ENCODE assay signal across 9 cellular contexts in the genomic region with DNA sequence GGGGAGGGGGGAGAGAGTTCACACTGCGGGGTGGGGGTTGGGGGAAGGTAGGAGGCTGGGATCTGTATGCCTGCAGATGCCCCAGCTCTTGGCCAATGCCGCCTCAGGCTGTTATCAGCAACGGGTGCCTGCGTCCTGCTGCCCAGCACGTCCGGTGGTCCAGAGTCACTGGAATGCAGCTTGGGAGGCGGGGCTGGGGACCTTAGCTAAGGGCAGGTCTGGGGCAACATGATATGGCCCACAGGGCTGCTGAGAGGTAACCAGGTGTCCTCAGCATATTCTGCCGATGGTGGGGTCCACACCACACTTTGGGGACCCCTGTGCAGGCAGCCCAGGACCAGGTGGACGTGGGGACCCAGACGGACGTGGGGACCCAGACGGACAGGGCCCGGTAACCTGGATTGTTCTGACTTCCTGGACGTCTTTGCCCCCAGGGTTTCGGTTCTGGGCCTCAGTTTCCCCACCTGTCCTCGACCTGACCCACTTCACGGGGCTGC. TPM values are rescaled to one million over a fixed set of nuclear protein-coding genes. Genes with fewer than 3 reads are reported as not detected.
DNase-seq lines count a peak whose midpoint lies in the region; ATAC-seq, FAIRE-seq and TF ChIP-seq lines count a peak whose summit lies in the region.
"Had no signal": no experiment of that assay in that cellular context is flagged by ENCODE, and none has a peak within 500 bp of the region (broad histone marks: within the 10 kb centered on the region; RNA-seq: fewer than 3 reads in every experiment).

No MANE protein-coding gene starts in this region.

- no peak for ATAC-seq in CD4-positive, alpha-beta T cell (ENCODE audit: poor library complexity)
- ATAC-seq in activated T-helper 17 cell treated with anti-CD3 and anti-CD28 coated beads, Interleukin-2, amount 50 U/mL, for 72 hours (replicated peaks): no peak
- no peak for ATAC-seq in mucosa of descending colon

- TF ChIP-seq CTCF in CD4-positive, alpha-beta T cell (IDR thresholded peaks at IDR 0.05): no peak
- TF ChIP-seq CTCF in mucosa of descending colon (IDR thresholded peaks at IDR 0.05): no peak
- TF ChIP-seq CTCF in D721Med (IDR thresholded peaks at IDR 0.05; ENCODE audit: insufficient read depth, missing control alignments): no peak

- peak overlapping the region; percentile 87 for H3K4me3 Mint-ChIP-seq in CD4-positive, alpha-beta T cell
- peak overlapping the region; percentile 95 for H3K4me3 Mint-ChIP-seq in activated T-helper 17 cell treated with anti-CD3 and anti-CD28 coated beads, Interleukin-2, amount 50 U/mL, for 72 hours

- H3K27me3 Mint-ChIP-seq in CD4-positive, alpha-beta T cell: no peaks in the 10 kb centered on the region
- H3K27me3 Mint-ChIP-seq in activated T-helper 17 cell treated with anti-CD3 and anti-CD28 coated beads, Interleukin-2, amount 50 U/mL, for 72 hours: no peaks in the 10 kb centered on the region

- H3K9me3 Mint-ChIP-seq in CD4-positive, alpha-beta T cell: no peaks in the 10 kb centered on the region
- H3K9me3 Mint-ChIP-seq in activated T-helper 17 cell treated with anti-CD3 and anti-CD28 coated beads, Interleukin-2, amount 50 U/mL, for 72 hours: no peaks in the 10 kb centered on the region

- H3K9me3 ChIP-seq in CD4-positive, alpha-beta T cell (ENCODE audit: control insufficient read depth, low read length): no peaks in the 10 kb centered on the region
- H3K9me3 ChIP-seq in mucosa of descending colon: no peaks in the 10 kb centered on the region

- no peak for DNase-seq in CD4-positive, alpha-beta T cell
- DNase-seq in HK-2 (ENCODE audit: unreplicated experiment) (peak; percentile 77), mucosa of descending colon (peak; percentile 21 to 69 (median 56)), germinal center (ENCODE audit: low spot score) (no peak), GM19240 (ENCODE audit: insufficient read length, low spot score) (no peak), DMS53 (lab: John Stamatoyannopoulos, UW) (no peak), D721Med (ENCODE audit: insufficient read length, low spot score) (no peak)
- DNase-seq: NCI-H187 treated with DMSO at 0.1 percent for 48 hours had no signal

- POLR2A ChIA-PET in CD4-positive, alpha-beta T cell (lab: Charles Lee): interaction anchor here (1.2 to 21.0 kb wide), 20 partner anchors 11 to 269 kb away, joined by 4 to 1253 read pairs (median 14); partner anchors contain the start of genes ABCA7, CIRBP, CNN2 and FAM174C

- H3K36me3 ChIP-seq in mucosa of descending colon (ENCODE audit: low read depth): no peaks in the 10 kb centered on the region

- peaks cover 57% of the 10 kb centered on the region for H3K4me1 Mint-ChIP-seq in CD4-positive, alpha-beta T cell (ENCODE audit: low read depth)
- H3K4me1 Mint-ChIP-seq in activated T-helper 17 cell treated with anti-CD3 and anti-CD28 coated beads, Interleukin-2, amount 50 U/mL, for 72 hours: no peaks in the 10 kb centered on the region

- FAIRE-seq in D721Med (lab: Jason Lieb, UNC): no peak

- intact Hi-C loops in CD4-positive, alpha-beta T cell (cut with DNase I, micrococcal nuclease): loop anchor here (5.0 kb wide), 3 partner anchors 36 to 126 kb away; partner anchors contain the start of genes GPX4 (in 2 of the 2), RNU6-2 (in 1 of the 2) and TMEM259 (in 1 of the 2)
- intact Hi-C loops in mucosa of descending colon (cut with DNase I, micrococcal nuclease): no loop called here

- peaks cover 44% of the 10 kb centered on the region for H3K4me1 ChIP-seq in mucosa of descending colon (ENCODE audit: low read depth)

- CTCF ChIA-PET in CD4-positive, alpha-beta T cell (lab: Charles Lee): interaction anchor here (0.9 to 2.3 kb wide), 8 partner anchors 9 to 178 kb away, joined by 3 to 42 read pairs (median 5); partner anchors contain the start of gene RNU6-2

- H3K27me3 ChIP-seq in CD4-positive, alpha-beta T cell (ENCODE audit: control insufficient read depth, insufficient read depth, low read length): no peaks in the 10 kb centered on the region

- peak overlapping the region; percentile 40 for H3K4me3 ChIP-seq in mucosa of descending colon

- H3K27ac ChIP-seq in CD4-positive, alpha-beta T cell (ENCODE audit: low read depth, low read length): peak overlapping the region; percentile 98

- H3K36me3 Mint-ChIP-seq in CD4-positive, alpha-beta T cell (ENCODE audit: low read depth): peaks cover 32% of the 10 kb centered on the region
- H3K36me3 Mint-ChIP-seq in activated T-helper 17 cell treated with anti-CD3 and anti-CD28 coated beads, Interleukin-2, amount 50 U/mL, for 72 hours (ENCODE audit: low read depth): peaks cover 32% of the 10 kb centered on the region

- peak overlapping the region; percentile 96 for H3K27ac Mint-ChIP-seq in CD4-positive, alpha-beta T cell
- H3K27ac Mint-ChIP-seq in activated T-helper 17 cell treated with anti-CD3 and anti-CD28 coated beads, Interleukin-2, amount 50 U/mL, for 72 hours: no peak overlapping the region

RNA-seq across cellular contexts. Expression of gene ARHGAP45, which starts 0.7 kb away (rescaled TPM):
- total RNA-seq in CD4-positive, alpha-beta T cell: 100 to 1,000 TPM; 861 to 878 TPM
- 100 to 1,000 TPM; 211 to 310 TPM for total RNA-seq in activated T-helper 17 cell treated with anti-CD3 and anti-CD28 coated beads, Interleukin-2, amount 50 U/mL, for 72 hours
- total RNA-seq in mucosa of descending colon: 10 to 100 TPM; 33.9 to 64.3 (median 58.8) TPM

RNA-seq across cellular contexts. Expression of gene ABCA7, which starts 26.4 kb away (rescaled TPM):
- 100 to 1,000 TPM; 114 to 118 TPM for total RNA-seq in CD4-positive, alpha-beta T cell
- 10 to 100 TPM; 21.8 to 31.2 TPM for total RNA-seq in activated T-helper 17 cell treated with anti-CD3 and anti-CD28 coated beads, Interleukin-2, amount 50 U/mL, for 72 hours
- total RNA-seq in mucosa of descending colon: 10 to 100 TPM; 23.5 to 25.6 (median 25.6) TPM

RNA-seq across cellular contexts. Expression of gene POLR2E, which starts 28.9 kb away (rescaled TPM):
- 10 to 100 TPM; 45.8 to 49.0 TPM for total RNA-seq in CD4-positive, alpha-beta T cell
- 100 to 1,000 TPM; 155 to 248 TPM for total RNA-seq in activated T-helper 17 cell treated with anti-CD3 and anti-CD28 coated beads, Interleukin-2, amount 50 U/mL, for 72 hours
- 100 to 1,000 TPM; 108 to 138 (median 133) TPM for total RNA-seq in mucosa of descending colon

RNA-seq across cellular contexts. Expression of gene GPX4, which starts 37.5 kb away (rescaled TPM):
- total RNA-seq in CD4-positive, alpha-beta T cell: 100 to 1,000 TPM; 174 to 175 TPM
- total RNA-seq in activated T-helper 17 cell treated with anti-CD3 and anti-CD28 coated beads, Interleukin-2, amount 50 U/mL, for 72 hours: 100 to 1,000 TPM; 110 to 170 TPM
- 100 to 1,000 TPM; 126 to 187 (median 144) TPM for total RNA-seq in mucosa of descending colon

RNA-seq across cellular contexts. Expression of gene CNN2, which starts 39.9 kb away (rescaled TPM):
- total RNA-seq in CD4-positive, alpha-beta T cell: 100 to 1,000 TPM; 307 to 318 TPM
- total RNA-seq in activated T-helper 17 cell treated with anti-CD3 and anti-CD28 coated beads, Interleukin-2, amount 50 U/mL, for 72 hours: 100 to 1,000 TPM; 152 to 246 TPM
- total RNA-seq in mucosa of descending colon: 10 to 100 TPM; 65.0 to 88.8 (median 84.7) TPM

Comparison
In these comparisons a context has a peak if more than half of its experiments do, and no peak if none do; other contexts are left out.
1. DNase-seq: peak in HK-2 (single experiment) and mucosa of descending colon (3 of 3); none in CD4-positive, alpha-beta T cell (0 of 10), germinal center (single experiment), GM19240 (single experiment), DMS53 (single experiment) and D721Med (single experiment).
2. intact Hi-C loops: an anchor here in CD4-positive, alpha-beta T cell (5.0 kb wide); none called in mucosa of descending colon.